24 cellular contexts compared by ENCODE assay signal in genomic region chr7:31228957-31229356, GRCh38.
DNase-seq lines count a peak whose midpoint lies in the region; ATAC-seq, FAIRE-seq and TF ChIP-seq lines count a peak whose summit lies in the region.
"Had no signal": no experiment of that assay in that cellular context is flagged by ENCODE, and none has a peak within 500 bp of the region (broad histone marks: within the 10 kb centered on the region; RNA-seq: fewer than 3 reads in every experiment).

No MANE protein-coding gene starts in this region.

- no peak overlapping the region for H4K8ac ChIP-seq in neuronal stem cell (ENCODE audit: low read depth, low read length)

- H4K91ac ChIP-seq in neuronal stem cell (ENCODE audit: low read depth, low read length, poor library complexity), result no peak overlapping the region

- H3K23ac ChIP-seq in neuronal stem cell (ENCODE audit: low read depth, low read length, poor library complexity), result no peak overlapping the region

- peak; percentile 29 for ATAC-seq in aorta (ENCODE audit: low FRiP score)

- H3K9me3 ChIP-seq in neuronal stem cell (replicated peaks in 1 of 2; ENCODE audit: control insufficient read depth in 2 of 2, insufficient read depth in 1 of 2, low read depth in 1 of 2, low read length in 2 of 2) (no peaks in the 10 kb centered on the region), aorta (ENCODE audit: control insufficient read depth, low read length) (peaks cover 4% of the 10 kb centered on the region)
- H3K9me3 ChIP-seq: BE2C had no signal

- TF ChIP-seq CTCF in bronchial epithelial cell (IDR thresholded peaks at IDR 0.05; ENCODE audit: insufficient read depth, low read length, severe bottlenecking), result no peak

- H3K36me3 ChIP-seq in bronchial epithelial cell (ENCODE audit: control insufficient read depth, insufficient read depth, low read length) (no peaks in the 10 kb centered on the region), neuronal stem cell (replicated peaks in 1 of 2; ENCODE audit: control insufficient read depth in 2 of 2, insufficient read depth in 2 of 2, low read length in 2 of 2) (no peaks in the 10 kb centered on the region), aorta (ENCODE audit: control insufficient read depth in 1 of 2, insufficient read depth in 2 of 2, low read length in 1 of 2) (no peaks in the 10 kb centered on the region)
- H3K36me3 ChIP-seq: BE2C, BLaER1 had no signal

- no peak overlapping the region for H2AFZ ChIP-seq in neuronal stem cell (ENCODE audit: low read length)

- no peak overlapping the region for H2AK5ac ChIP-seq in neuronal stem cell (ENCODE audit: low read depth, low read length)

- intact Hi-C loops in aorta (cut with DNase I), result no loop called here

- no peak overlapping the region for H3K4ac ChIP-seq in neuronal stem cell (ENCODE audit: low read length)

- no peak overlapping the region for H3K18ac ChIP-seq in neuronal stem cell (ENCODE audit: low read length)

- H3K4me2 ChIP-seq in neuronal stem cell (ENCODE audit: insufficient read depth, low read length, poor library complexity, severe bottlenecking), result no peak overlapping the region
- H3K4me2 ChIP-seq: BLaER1 had no signal

- H2BK120ac ChIP-seq in neuronal stem cell (ENCODE audit: low read depth, low read length), result peak overlapping the region; percentile 54

- H3K4me3 ChIP-seq in bronchial epithelial cell (ENCODE audit: low read depth, low read length), result no peak overlapping the region
- no peak overlapping the region for H3K4me3 ChIP-seq in neuronal stem cell (ENCODE audit: low read length in 2 of 2)
- H3K4me3 ChIP-seq in aorta (ENCODE audit: low read length in 2 of 2), result no peak overlapping the region
- H3K4me3 ChIP-seq: BLaER1 had no signal

- H2BK5ac ChIP-seq in neuronal stem cell (ENCODE audit: low read length), result no peak overlapping the region

- H2BK15ac ChIP-seq in neuronal stem cell (ENCODE audit: low read length), result no peak overlapping the region

- FAIRE-seq in bronchial epithelial cell (lab: Jason Lieb, UNC), result peak; percentile 83
- FAIRE-seq: A204.1, GM12891, GM19239 had no signal

- H3K27me3 ChIP-seq in bronchial epithelial cell (ENCODE audit: control insufficient read depth, insufficient read depth, low read length) (no peaks in the 10 kb centered on the region), neuronal stem cell (ENCODE audit: control insufficient read depth in 3 of 3, insufficient read depth in 3 of 3, low read depth in 1 of 3, low read length in 3 of 3) (no peaks in the 10 kb centered on the region), aorta (ENCODE audit: control insufficient read depth in 1 of 2, insufficient read depth in 2 of 2, low read length in 1 of 2) (no peaks in the 10 kb centered on the region)
- H3K27me3 ChIP-seq: BE2C, BLaER1 had no signal

- H3K27ac ChIP-seq in neuronal stem cell (replicated peaks; ENCODE audit: low read length) (no peak overlapping the region), aorta (ENCODE audit: low read depth in 1 of 2, low read length in 2 of 2) (no peak overlapping the region)
- H3K27ac ChIP-seq: BLaER1 had no signal

- no peaks in the 10 kb centered on the region for H3K4me1 ChIP-seq in neuronal stem cell (ENCODE audit: control insufficient read depth in 2 of 2, insufficient read depth in 1 of 2, low read depth in 1 of 2, low read length in 2 of 2)
- H3K4me1 ChIP-seq in aorta (ENCODE audit: control insufficient read depth in 1 of 2, insufficient read depth in 2 of 2, low read length in 2 of 2), result no peaks in the 10 kb centered on the region
- H3K4me1 ChIP-seq: BE2C, BLaER1 had no signal

- peak overlapping the region; percentile 34 for H3K9ac ChIP-seq in neuronal stem cell (ENCODE audit: low read depth, low read length, poor library complexity)
- H3K9ac ChIP-seq: BLaER1 had no signal

- no peak overlapping the region for H2BK12ac ChIP-seq in neuronal stem cell (ENCODE audit: low read length)

- H3K14ac ChIP-seq in neuronal stem cell (ENCODE audit: low read length), result peak overlapping the region; percentile 56

- H3K79me1 ChIP-seq in neuronal stem cell (ENCODE audit: low read depth, low read length), result no peaks in the 10 kb centered on the region

- DNase-seq in bronchial epithelial cell (ENCODE audit: low read depth) (no peak), neuronal stem cell (ENCODE audit: low spot score) (no peak), aorta (no peak), GF-D8 (lab: John Stamatoyannopoulos, UW) (no peak)
- no peak for DNase-seq in activated naive CD4-positive, alpha-beta T cell treated with anti-CD3 and anti-CD28 coated beads, Interleukin-2, amount 50 U/mL, for 16 hours
- DNase-seq: 8988T; ACHN; BE2C; C1 segment of cervical spinal cord; CD4-positive, alpha-beta memory T cell; CD4-positive, CD25-positive, alpha-beta regulatory T cell; CD8-positive, alpha-beta memory T cell; COR-L47; DMS 273 treated with DMSO at 0.1 percent for 48 hours; DMS153; DMS53; DMS79; DND-41; EL; GDM1 had no signal

- WGBS in neuronal stem cell (ENCODE audit: extremely low coverage in 2 of 2, insufficient read length in 2 of 2, insufficient replicate concordance in 1 of 2), 2 donors, result no CpG with 5 or more reads among the region's 6 CpGs
- WGBS in aorta, 2 donors, result 80 to 87% methylated on average over 6 of the region's 6 CpGs
